ENCODE assay signal across 9 cellular contexts in genomic region chr6:89413006-89413400, GRCh38. TPM values are rescaled to one million over a fixed set of nuclear protein-coding genes. Genes with fewer than 3 reads are reported as not detected.
A peak's percentile ranks its signal among the peaks of the same experiment; 100 is the strongest.
DNase-seq lines count a peak whose midpoint lies in the region; ATAC-seq and TF ChIP-seq lines count a peak whose summit lies in the region.
"Had no signal": no experiment of that assay in that cellular context is flagged by ENCODE, and none has a peak within 500 bp of the region (broad histone marks: within the 10 kb centered on the region; RNA-seq: fewer than 3 reads in every experiment).

No MANE protein-coding gene starts in this region.

- intact Hi-C loops in stomach (cut with DNase I; ENCODE audit: low total_unique reads) = no loop called here

- peak overlapping the region; percentile 89 for H3K4me3 ChIP-seq in WERI-Rb-1 (ENCODE audit: low read depth, low read length)
- peak overlapping the region; percentile 84; the same call in 1 of the 2 replicates for H3K4me3 ChIP-seq in iPS-18c (ENCODE audit: insufficient read depth, low read depth, low read length)
- peak overlapping the region; percentile 66 to 91 (median 75) for H3K4me3 ChIP-seq in stomach

- TF ChIP-seq POLR2A in stomach (IDR thresholded peaks at IDR 0.05) = no peak

- H3K27ac ChIP-seq in WERI-Rb-1 = peak overlapping the region; percentile 87
- no peak overlapping the region for H3K27ac ChIP-seq in stomach

- no peaks in the 10 kb centered on the region for H3K27me3 ChIP-seq in WERI-Rb-1 (ENCODE audit: insufficient read depth, low read depth, severe bottlenecking)
- H3K27me3 ChIP-seq in stomach = peaks cover 0 to 19% (median 4%) of the 10 kb centered on the region in 3 donors

- H3K9me3 ChIP-seq in WERI-Rb-1 (ENCODE audit: severe bottlenecking) (no peaks in the 10 kb centered on the region), iPS-18c (ENCODE audit: control insufficient read depth, insufficient read depth, low read length) (no peaks in the 10 kb centered on the region), stomach (no peaks in the 10 kb centered on the region)

- ATAC-seq in GM18909 (IDR thresholded peaks at IDR 0.05; ENCODE audit: poor library complexity, unreplicated experiment) (no peak), GM18520 (IDR thresholded peaks at IDR 0.05; ENCODE audit: unreplicated experiment) (no peak)

- DNase-seq in NCI-H748 (lab: John Stamatoyannopoulos, UW; ENCODE audit: unreplicated experiment) (peak; percentile 43), NCI-H748 treated with DMSO at 0.1 percent for 48 hours (lab: John Stamatoyannopoulos, UW) (no peak), WERI-Rb-1 (no peak), stomach (peak; percentile 44), NCI-H1694 (lab: John Stamatoyannopoulos, UW) (no peak)

- no peak for TF ChIP-seq CTCF in WERI-Rb-1 (IDR thresholded peaks at IDR 0.05; ENCODE audit: low read depth, low read length)
- TF ChIP-seq CTCF in stomach (IDR thresholded peaks at IDR 0.05) = no peak

- 13 to 29% (median 19%) methylated on average over 9 of the region's 9 CpGs for WGBS in stomach, 5 donors

- TF ChIP-seq EP300 in stomach (IDR thresholded peaks at IDR 0.05) = no peak

- no peaks in the 10 kb centered on the region; the same call in 1 of the 2 replicates for H3K36me3 ChIP-seq in WERI-Rb-1
- no peaks in the 10 kb centered on the region for H3K36me3 ChIP-seq in stomach

- peaks cover 0 to 26% (median 21%) of the 10 kb centered on the region in 4 donors for H3K4me1 ChIP-seq in stomach

RNA-seq across cellular contexts. Expression of gene RRAGD, which starts 0.9 kb away (rescaled TPM):
- total RNA-seq in stomach = 10 to 100 TPM in 1 of 5 donors, 1 to 10 TPM in 4; 1.7 to 45.1 (median 4.0) TPM
- 1 to 10 TPM; 4.1 to 4.8 (median 4.7) TPM for polyA plus RNA-seq in stomach
- polyA plus RNA-seq: BJ had no signal

RNA-seq across cellular contexts. Expression of gene ANKRD6, which starts 19.9 kb away (rescaled TPM):
- 100 to 1,000 TPM in 1 of 5 donors, 10 to 100 TPM in 2, 1 to 10 TPM in 2; 4.2 to 145 (median 10.1) TPM for total RNA-seq in stomach
- polyA plus RNA-seq in stomach = 1 to 10 TPM; 2.1 to 5.8 (median 3.7) TPM

Comparison
In these comparisons a context has a peak if more than half of its experiments do, and no peak if none do; other contexts are left out.
1. DNase-seq: peak in NCI-H748 (single experiment) and stomach (single experiment); none in NCI-H748 treated with DMSO at 0.1 percent for 48 hours (single experiment), WERI-Rb-1 (single experiment) and NCI-H1694 (single experiment).
2. Peak in every context shown above with its lines, with median percentiles within 50 percentile points of each other: H3K4me3 ChIP-seq.